18 cellular contexts compared by ENCODE assay signal in genomic region chr4:186058980-186059316, GRCh38. TPM values are rescaled to one million over a fixed set of nuclear protein-coding genes. Genes with fewer than 3 reads are reported as not detected.
"Had no signal": no experiment of that assay in that cellular context is flagged by ENCODE, and none has a peak within 500 bp of the region (broad histone marks: within the 10 kb centered on the region; RNA-seq: fewer than 3 reads in every experiment).

No MANE protein-coding gene starts in this region.

- H3K4me3 Mint-ChIP-seq: activated naive CD8-positive, alpha-beta T cell had no signal

- H3K9me3 ChIP-seq: adrenal gland, ascending aorta, testis, vagina had no signal

- ATAC-seq: esophagus mucosa, left ventricle myocardium superior, sciatic nerve had no signal

- H3K36me3 ChIP-seq: adrenal gland, ascending aorta, brain microvascular endothelial cell, vagina had no signal

- H3K27ac Mint-ChIP-seq: activated naive CD8-positive, alpha-beta T cell had no signal

- H3K4me3 ChIP-seq: adrenal gland, ascending aorta, testis, vagina had no signal

- DNase-seq: activated naive CD4-positive, alpha-beta T cell; activated T-cell treated with anti-CD3 and anti-CD28 coated beads, Interleukin-2, amount 50 U/mL, for 1 hour; adrenal gland; brain microvascular endothelial cell; effector memory CD4-positive, alpha-beta T cell; hypothalamus; left ventricle myocardium superior; occipital lobe; small intestine; testis; trophoblast cell had no signal

- H3K27me3 ChIP-seq: adrenal gland, ascending aorta, brain microvascular endothelial cell, testis, vagina had no signal

- H3K4me1 ChIP-seq: adrenal gland, ascending aorta, testis, vagina had no signal

- H3K36me3 Mint-ChIP-seq: activated naive CD8-positive, alpha-beta T cell had no signal

- H3K27ac ChIP-seq: adrenal gland, ascending aorta, brain microvascular endothelial cell, testis, vagina, VCaP had no signal

RNA-seq across cellular contexts. Expression of gene TLR3, which starts 10.0 kb away (rescaled TPM):
- polyA plus RNA-seq: neural cell had no signal
